ENCODE assay signal across 8 cellular contexts in the genomic region with DNA sequence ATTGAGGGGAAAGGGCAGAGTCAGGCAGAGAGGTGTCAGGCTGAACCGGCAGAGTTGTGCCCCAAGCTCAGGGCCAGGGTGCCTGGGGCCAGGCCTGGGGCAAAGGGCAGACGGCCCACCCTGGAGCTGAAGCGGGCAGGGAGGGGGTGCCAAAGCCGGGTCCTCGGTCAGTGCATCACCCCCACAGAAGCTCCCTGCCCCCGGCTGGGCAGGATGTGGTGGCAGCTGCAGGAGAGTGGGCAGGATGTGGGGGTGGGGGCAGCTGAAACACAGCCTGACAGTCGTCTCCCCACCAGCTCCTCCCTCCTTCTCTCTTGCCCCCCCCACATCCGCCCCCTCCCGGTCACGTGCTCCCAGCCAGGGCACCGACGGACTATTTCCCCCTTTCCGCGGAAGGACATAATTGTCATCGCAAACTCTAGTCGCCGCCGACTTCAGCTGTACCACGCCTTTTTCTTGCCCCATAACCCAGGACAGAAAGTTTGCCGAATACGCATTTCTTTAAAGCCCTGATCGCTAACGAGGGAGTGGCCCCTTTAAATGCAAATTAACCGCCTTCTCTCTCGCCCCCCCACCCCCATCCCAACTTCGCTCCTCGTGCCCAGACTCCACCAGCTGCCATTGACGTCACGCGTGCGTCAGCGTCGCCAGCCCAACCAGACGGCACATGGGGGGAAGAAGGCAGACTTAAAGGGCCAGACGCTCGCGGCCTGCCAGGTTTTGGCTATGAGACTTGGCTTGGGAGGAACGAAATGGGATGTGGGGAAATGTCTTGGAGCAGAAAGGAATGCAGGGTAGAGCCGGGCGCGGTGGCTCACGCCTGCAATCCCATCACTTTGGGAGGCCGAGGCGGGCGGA. TPM values are rescaled to one million over a fixed set of nuclear protein-coding genes. Genes with fewer than 3 reads are reported as not detected.
DNase-seq lines count a peak whose midpoint lies in the region; ATAC-seq, FAIRE-seq and TF ChIP-seq lines count a peak whose summit lies in the region.

No MANE protein-coding gene starts in this region.

- FAIRE-seq in GM19239 (lab: Jason Lieb, UNC), result peak; percentile 94

- peak; percentile 38 for ATAC-seq in HG03571 (IDR thresholded peaks at IDR 0.05; ENCODE audit: unreplicated experiment)

- H3K9ac ChIP-seq in liver (ENCODE audit: low read depth in 1 of 2, low read length in 2 of 2), result peak overlapping the region; percentile 57 to 86

- H3K4me3 ChIP-seq in liver (ENCODE audit: low read depth in 1 of 3, low read length in 3 of 3), result peak overlapping the region; percentile 23 to 30 (median 26)

- H3K36me3 ChIP-seq in liver (ENCODE audit: control insufficient read depth in 4 of 4, insufficient read depth in 3 of 4, low read depth in 1 of 4, low read length in 3 of 4), result no peaks in the 10 kb centered on the region

- TF ChIP-seq CTCF in liver (IDR thresholded peaks at IDR 0.05; ENCODE audit: low read depth, low read length, missing input control), result no peak

- peak overlapping the region; percentile 100 for H3K27ac ChIP-seq in liver (ENCODE audit: low read depth in 1 of 2, low read length in 2 of 2)

- TF ChIP-seq RAD21 in liver (IDR thresholded peaks at IDR 0.05), result peak; percentile 43 to 54

- WGBS in liver, result 4% methylated on average over 45 of the region's 45 CpGs

- no peaks in the 10 kb centered on the region for H3K9me3 ChIP-seq in liver (ENCODE audit: control insufficient read depth in 4 of 4, low read length in 3 of 4)

- peak; percentile 94 for DNase-seq in AG20443 (ENCODE audit: low spot score)
- DNase-seq in GM19239 (ENCODE audit: insufficient read length, low spot score), result peak; percentile 79
- DNase-seq in NCI-H774 (lab: John Stamatoyannopoulos, UW), result peak; percentile 98
- peak; percentile 97 to 98 for DNase-seq in activated CD4-positive, alpha-beta T cell treated with anti-CD3 and anti-CD28 coated beads, Interleukin-2, amount 50 U/mL, for 48 hours
- DNase-seq in dermis microvascular lymphatic vessel endothelial cell (ENCODE audit: low read depth in 2 of 2), result peak; percentile 97 to 99
- DNase-seq in stimulated activated CD4-positive, alpha-beta T cell treated with anti-CD3 and anti-CD28 coated beads, Interleukin-2, amount 100 ng/mL, for 48 hours, result peak; percentile 94 to 95

- no peaks in the 10 kb centered on the region for H3K27me3 ChIP-seq in liver (ENCODE audit: control insufficient read depth in 4 of 4, insufficient read depth in 4 of 4, low read length in 3 of 4)

- peaks cover 4 to 23% (median 15%) of the 10 kb centered on the region in 4 donors for H3K4me1 ChIP-seq in liver (ENCODE audit: control insufficient read depth in 4 of 4, insufficient read depth in 4 of 4, low read length in 3 of 4)

TF ChIP-seq in liver, 16 proteins besides CTCF, POLR2A, EP300 and RAD21:
- no peak for TF ChIP-seq HNF4G (IDR thresholded peaks at IDR 0.05)
- TF ChIP-seq, protein P1, sequence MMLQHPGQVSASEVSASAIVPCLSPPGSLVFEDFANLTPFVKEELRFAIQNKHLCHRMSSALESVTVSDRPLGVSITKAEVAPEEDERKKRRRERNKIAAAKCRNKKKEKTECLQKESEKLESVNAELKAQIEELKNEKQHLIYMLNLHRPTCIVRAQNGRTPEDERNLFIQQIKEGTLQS (IDR thresholded peaks at IDR 0.05), result peak; percentile 56
- no peak for TF ChIP-seq FOXA1 (IDR thresholded peaks at IDR 0.05)
- TF ChIP-seq, protein P2, sequence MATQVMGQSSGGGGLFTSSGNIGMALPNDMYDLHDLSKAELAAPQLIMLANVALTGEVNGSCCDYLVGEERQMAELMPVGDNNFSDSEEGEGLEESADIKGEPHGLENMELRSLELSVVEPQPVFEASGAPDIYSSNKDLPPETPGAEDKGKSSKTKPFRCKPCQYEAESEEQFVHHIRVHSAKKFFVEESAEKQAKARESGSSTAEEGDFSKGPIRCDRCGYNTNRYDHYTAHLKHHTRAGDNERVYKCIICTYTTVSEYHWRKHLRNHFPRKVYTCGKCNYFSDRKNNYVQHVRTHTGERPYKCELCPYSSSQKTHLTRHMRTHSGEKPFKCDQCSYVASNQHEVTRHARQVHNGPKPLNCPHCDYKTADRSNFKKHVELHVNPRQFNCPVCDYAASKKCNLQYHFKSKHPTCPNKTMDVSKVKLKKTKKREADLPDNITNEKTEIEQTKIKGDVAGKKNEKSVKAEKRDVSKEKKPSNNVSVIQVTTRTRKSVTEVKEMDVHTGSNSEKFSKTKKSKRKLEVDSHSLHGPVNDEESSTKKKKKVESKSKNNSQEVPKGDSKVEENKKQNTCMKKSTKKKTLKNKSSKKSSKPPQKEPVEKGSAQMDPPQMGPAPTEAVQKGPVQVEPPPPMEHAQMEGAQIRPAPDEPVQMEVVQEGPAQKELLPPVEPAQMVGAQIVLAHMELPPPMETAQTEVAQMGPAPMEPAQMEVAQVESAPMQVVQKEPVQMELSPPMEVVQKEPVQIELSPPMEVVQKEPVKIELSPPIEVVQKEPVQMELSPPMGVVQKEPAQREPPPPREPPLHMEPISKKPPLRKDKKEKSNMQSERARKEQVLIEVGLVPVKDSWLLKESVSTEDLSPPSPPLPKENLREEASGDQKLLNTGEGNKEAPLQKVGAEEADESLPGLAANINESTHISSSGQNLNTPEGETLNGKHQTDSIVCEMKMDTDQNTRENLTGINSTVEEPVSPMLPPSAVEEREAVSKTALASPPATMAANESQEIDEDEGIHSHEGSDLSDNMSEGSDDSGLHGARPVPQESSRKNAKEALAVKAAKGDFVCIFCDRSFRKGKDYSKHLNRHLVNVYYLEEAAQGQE (IDR thresholded peaks at IDR 0.05), result peak; percentile 27
- TF ChIP-seq, protein P3, sequence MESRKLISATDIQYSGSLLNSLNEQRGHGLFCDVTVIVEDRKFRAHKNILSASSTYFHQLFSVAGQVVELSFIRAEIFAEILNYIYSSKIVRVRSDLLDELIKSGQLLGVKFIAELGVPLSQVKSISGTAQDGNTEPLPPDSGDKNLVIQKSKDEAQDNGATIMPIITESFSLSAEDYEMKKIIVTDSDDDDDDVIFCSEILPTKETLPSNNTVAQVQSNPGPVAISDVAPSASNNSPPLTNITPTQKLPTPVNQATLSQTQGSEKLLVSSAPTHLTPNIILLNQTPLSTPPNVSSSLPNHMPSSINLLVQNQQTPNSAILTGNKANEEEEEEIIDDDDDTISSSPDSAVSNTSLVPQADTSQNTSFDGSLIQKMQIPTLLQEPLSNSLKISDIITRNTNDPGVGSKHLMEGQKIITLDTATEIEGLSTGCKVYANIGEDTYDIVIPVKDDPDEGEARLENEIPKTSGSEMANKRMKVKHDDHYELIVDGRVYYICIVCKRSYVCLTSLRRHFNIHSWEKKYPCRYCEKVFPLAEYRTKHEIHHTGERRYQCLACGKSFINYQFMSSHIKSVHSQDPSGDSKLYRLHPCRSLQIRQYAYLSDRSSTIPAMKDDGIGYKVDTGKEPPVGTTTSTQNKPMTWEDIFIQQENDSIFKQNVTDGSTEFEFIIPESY (IDR thresholded peaks at IDR 0.05), result no peak
- TF ChIP-seq YY1 (IDR thresholded peaks at IDR 0.05), result peak; percentile 71
- peak; percentile 91 to 94 for TF ChIP-seq EGR1 (IDR thresholded peaks at IDR 0.05; ENCODE audit: low read depth in 2 of 2)
- peak; percentile 41 to 63 for TF ChIP-seq RXRA (IDR thresholded peaks at IDR 0.05)
- no peak for TF ChIP-seq FOXA2 (IDR thresholded peaks at IDR 0.05)
- TF ChIP-seq, protein P4, sequence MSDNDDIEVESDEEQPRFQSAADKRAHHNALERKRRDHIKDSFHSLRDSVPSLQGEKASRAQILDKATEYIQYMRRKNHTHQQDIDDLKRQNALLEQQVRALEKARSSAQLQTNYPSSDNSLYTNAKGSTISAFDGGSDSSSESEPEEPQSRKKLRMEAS (IDR thresholded peaks at IDR 0.05), result peak; percentile 100
- peak; percentile 18 to 44 for TF ChIP-seq HNF4A (conservative IDR thresholded peaks at IDR 0.05)
- TF ChIP-seq JUND (IDR thresholded peaks at IDR 0.05), result peak in 1 of 2 donors; percentile 65
- peak in 1 of 2 donors; percentile 71 for TF ChIP-seq GABPA (IDR thresholded peaks at IDR 0.05 in 1 of 2, conservative IDR thresholded peaks at IDR 0.05 in 1 of 2)
- no peak for TF ChIP-seq TAF1 (conservative IDR thresholded peaks at IDR 0.05)
- peak; percentile 67 for TF ChIP-seq NR2F2 (IDR thresholded peaks at IDR 0.05)
- TF ChIP-seq SP1 (IDR thresholded peaks at IDR 0.05), result peak; percentile 87

RNA-seq across cellular contexts. Expression of a gene that starts 4.5 kb away (rescaled TPM):
- total RNA-seq in dermis microvascular lymphatic vessel endothelial cell (4.1 and 9.4 TPM in 2 replicates), liver (1 to 10 TPM; 5.2 to 5.7 TPM)
- polyA plus RNA-seq in liver, result 1 to 10 TPM; 3.4 to 7.6 TPM

Comparison
In these comparisons a context has a peak if more than half of its experiments do, and no peak if none do; other contexts are left out.
1. Peak in every context shown above with its lines: DNase-seq, ATAC-seq, H3K4me3 ChIP-seq and H3K27ac ChIP-seq.